In the genomic region with DNA sequence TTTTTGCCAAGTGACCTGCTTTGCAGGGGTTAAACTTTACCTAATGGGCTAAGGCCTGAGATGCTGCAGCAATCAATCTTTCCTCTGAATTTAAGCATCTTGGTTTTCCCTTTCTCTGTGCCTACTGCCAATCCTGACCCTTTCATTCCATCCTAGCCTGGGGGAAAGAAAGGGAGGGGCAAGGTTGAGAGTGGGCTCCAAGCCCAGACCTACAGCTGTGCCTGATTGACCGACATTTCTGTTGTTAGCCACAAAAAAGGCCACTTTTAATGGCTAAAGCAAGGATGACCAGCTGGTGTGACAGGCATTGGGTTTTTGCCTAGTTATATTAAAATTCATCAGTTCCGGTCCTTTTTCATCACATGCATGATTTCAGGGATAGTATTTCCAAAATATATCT, we compare ENCODE assay signal across 15 cellular contexts.
"Had no signal": no experiment of that assay in that cellular context is flagged by ENCODE, and none has a peak within 500 bp of the region (broad histone marks: within the 10 kb centered on the region; RNA-seq: fewer than 3 reads in every experiment).

No MANE protein-coding gene starts in this region.

- H3K4me3 ChIP-seq: dorsolateral prefrontal cortex, heart left ventricle, prostate gland, right lobe of liver, suprapubic skin, thyroid gland had no signal

- H3K27ac ChIP-seq: heart left ventricle, parathyroid adenoma, prostate gland, right lobe of liver, suprapubic skin, thyroid gland had no signal

- H3K9me3 ChIP-seq: heart left ventricle, prostate gland, right lobe of liver, suprapubic skin, thyroid gland had no signal

- H3K4me1 ChIP-seq: parathyroid adenoma, prostate gland, right lobe of liver, suprapubic skin, thyroid gland had no signal

- ATAC-seq: heart left ventricle; right lobe of liver; stimulated activated naive CD8-positive, alpha-beta T cell treated with anti-CD3 and anti-CD28 coated beads, Interleukin-15, Interleukin-2, amounts not matched to agents 100 U/mL and 50 U/mL, for 24 hours had no signal

- H3K27me3 ChIP-seq: heart left ventricle, right lobe of liver, suprapubic skin, thyroid gland had no signal

- DNase-seq: effector CD8-positive, alpha-beta T cell; heart left ventricle; hypothalamus; kidney glomerular epithelial cell; mesendoderm; naive B cell; right lobe of liver; stimulated activated CD4-positive, alpha-beta T cell treated with anti-CD3 and anti-CD28 coated beads, Interleukin-4, amount 100 ng/mL, for 1 hour; stimulated activated CD8-positive, alpha-beta memory T cell treated with anti-CD3 and anti-CD28 coated beads, Interleukin-4, amount 100 ng/mL, for 48 hours; stimulated activated naive CD8-positive, alpha-beta T cell treated with anti-CD3 and anti-CD28 coated beads, Interleukin-15, Interleukin-2, amounts not matched to agents 100 U/mL and 50 U/mL, for 24 hours; thyroid gland had no signal

- H3K36me3 ChIP-seq: heart left ventricle, prostate gland, right lobe of liver, suprapubic skin, thyroid gland had no signal
